ENCODE assay signal across 10 cellular contexts in the genomic region with DNA sequence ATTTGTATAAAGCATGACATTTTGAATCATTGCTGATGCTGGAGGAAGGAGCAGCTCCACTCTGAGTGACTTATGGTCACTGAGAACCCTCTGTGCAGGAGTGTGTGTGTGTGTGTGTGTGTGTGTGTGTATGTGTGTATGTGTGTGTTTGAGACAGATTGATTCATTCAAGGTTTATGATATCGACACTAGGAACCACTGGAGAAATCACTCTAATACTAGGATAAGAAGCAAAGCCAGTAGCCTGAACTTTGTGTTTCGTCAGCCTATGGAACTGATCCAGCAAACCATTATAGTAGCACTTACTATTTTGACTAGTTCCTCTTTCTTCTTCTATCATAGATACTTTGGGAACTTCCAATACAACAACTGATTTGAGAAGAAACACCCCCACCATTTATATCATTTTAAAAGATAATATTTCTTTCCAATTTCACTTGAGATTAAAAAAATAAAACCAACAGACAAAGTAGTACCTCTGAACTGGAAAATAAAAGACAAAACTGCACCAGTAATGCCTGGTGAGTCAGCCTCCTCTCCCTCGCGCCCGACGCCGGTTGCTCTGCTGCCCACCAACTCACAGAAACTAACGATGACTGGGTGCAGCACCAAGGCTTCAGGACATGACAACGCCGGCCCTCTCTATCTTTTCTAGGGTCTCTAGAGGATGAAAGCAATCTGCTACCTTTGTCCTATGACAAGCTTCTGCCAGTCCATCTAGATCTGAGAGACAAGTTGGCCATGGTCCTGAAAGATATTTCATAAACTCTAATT. TPM values are rescaled to one million over a fixed set of nuclear protein-coding genes. Genes with fewer than 3 reads are reported as not detected.
DNase-seq lines count a peak whose midpoint lies in the region; ATAC-seq lines count a peak whose summit lies in the region.
"Had no signal": no experiment of that assay in that cellular context is flagged by ENCODE, and none has a peak within 500 bp of the region (broad histone marks: within the 10 kb centered on the region; RNA-seq: fewer than 3 reads in every experiment).

No MANE protein-coding gene starts in this region.

- H3K9me3 ChIP-seq in CD8-positive, alpha-beta memory T cell (ENCODE audit: low read length), result no peaks in the 10 kb centered on the region

- no peaks in the 10 kb centered on the region for H3K9me3 Mint-ChIP-seq in CD8-positive, alpha-beta memory T cell
- peaks cover 0 to 3% of the 10 kb centered on the region in 2 donors for H3K9me3 Mint-ChIP-seq in activated T-cell treated with anti-CD3 and anti-CD28 coated beads, Interleukin-2, amount 50 U/mL, for 72 hours

- peaks cover 31 to 70% (median 44%) of the 10 kb centered on the region in 3 donors for H3K36me3 Mint-ChIP-seq in CD8-positive, alpha-beta memory T cell
- H3K36me3 Mint-ChIP-seq in activated T-cell treated with anti-CD3 and anti-CD28 coated beads, Interleukin-2, amount 50 U/mL, for 72 hours (ENCODE audit: insufficient read depth in 2 of 2), result peaks cover 28 to 51% of the 10 kb centered on the region in 2 donors

- no peaks in the 10 kb centered on the region for H3K27me3 Mint-ChIP-seq in CD8-positive, alpha-beta memory T cell
- no peaks in the 10 kb centered on the region for H3K27me3 Mint-ChIP-seq in activated T-cell treated with anti-CD3 and anti-CD28 coated beads, Interleukin-2, amount 50 U/mL, for 72 hours (ENCODE audit: low read depth)

- peak overlapping the region; percentile 61 to 97 (median 86) for H3K27ac Mint-ChIP-seq in CD8-positive, alpha-beta memory T cell
- H3K27ac Mint-ChIP-seq in activated T-cell treated with anti-CD3 and anti-CD28 coated beads, Interleukin-2, amount 50 U/mL, for 72 hours, result peak overlapping the region; percentile 99

- DNase-seq in CD8-positive, alpha-beta memory T cell, result no peak
- DNase-seq in SIG-M5 (lab: John Stamatoyannopoulos, UW) (peak; percentile 61), DMS79 treated with DMSO at 0.1 percent for 48 hours (lab: John Stamatoyannopoulos, UW) (no peak)
- DNase-seq in activated T-cell treated with anti-CD3 and anti-CD28 coated beads, Interleukin-2, amount 50 U/mL, for 72 hours, result peak; percentile 79 to 87
- DNase-seq in stimulated activated CD4-positive, alpha-beta T cell treated with anti-CD3 and anti-CD28 coated beads, Interleukin-12 subunit alpha, Interleukin-12 subunit beta, amount 100 ng/mL, for 48 hours (ENCODE audit: low read depth in 2 of 3, low spot score in 1 of 3), result peak; percentile 60 to 65 (median 61)
- DNase-seq: aorta had no signal

- H3K36me3 ChIP-seq in CD8-positive, alpha-beta memory T cell (ENCODE audit: insufficient read depth, low read length), result no peaks in the 10 kb centered on the region

- CTCF ChIA-PET in CD8-positive, alpha-beta memory T cell (lab: Charles Lee), result interaction anchor here (0.6 to 1.3 kb wide), 4 partner anchors 21 to 55 kb away, joined by 3 to 4 read pairs (median 3); a partner anchor contains a TSS

- peak; percentile 45 to 49 for ATAC-seq in activated T-cell treated with anti-CD3 and anti-CD28 coated beads, Interleukin-2, amount 50 U/mL, for 72 hours (replicated peaks in 1 of 2)
- ATAC-seq in HG03520 (IDR thresholded peaks at IDR 0.05; ENCODE audit: unreplicated experiment) (no peak), HG03439 (IDR thresholded peaks at IDR 0.05; ENCODE audit: unreplicated experiment) (no peak), HG03108 (IDR thresholded peaks at IDR 0.05; ENCODE audit: unreplicated experiment) (no peak)

- peak overlapping the region; percentile 1 for H3K27ac ChIP-seq in CD8-positive, alpha-beta memory T cell (ENCODE audit: low read depth, low read length)
- H3K27ac ChIP-seq: RWPE1 had no signal

- POLR2A ChIA-PET in CD8-positive, alpha-beta memory T cell (lab: Charles Lee), result interaction anchor here (0.6 to 1.4 kb wide), 2 partner anchors 53 to 118 kb away, joined by 3 read pairs; no protein-coding TSS in a partner anchor

- peak overlapping the region in 6 of 7 donors; percentile 51 to 78 (median 67) for H3K4me3 Mint-ChIP-seq in CD8-positive, alpha-beta memory T cell
- H3K4me3 Mint-ChIP-seq in activated T-cell treated with anti-CD3 and anti-CD28 coated beads, Interleukin-2, amount 50 U/mL, for 72 hours, result peak overlapping the region; percentile 83 to 92

- no peak overlapping the region for H3K4me3 ChIP-seq in CD8-positive, alpha-beta memory T cell (ENCODE audit: low read length)

- no peaks in the 10 kb centered on the region for H3K27me3 ChIP-seq in CD8-positive, alpha-beta memory T cell (ENCODE audit: insufficient read depth, low read length, poor library complexity, severe bottlenecking)

- peaks cover 98 to 100% (median 99%) of the 10 kb centered on the region in 3 donors for H3K4me1 Mint-ChIP-seq in CD8-positive, alpha-beta memory T cell
- H3K4me1 Mint-ChIP-seq in activated T-cell treated with anti-CD3 and anti-CD28 coated beads, Interleukin-2, amount 50 U/mL, for 72 hours (ENCODE audit: low read depth), result peaks cover 100% of the 10 kb centered on the region

- peaks cover 90% of the 10 kb centered on the region for H3K4me1 ChIP-seq in CD8-positive, alpha-beta memory T cell (ENCODE audit: insufficient read depth, low read length)

RNA-seq across cellular contexts. Expression of a gene that starts 20.9 kb away (rescaled TPM):
- total RNA-seq in CD8-positive, alpha-beta memory T cell, result 10 to 100 TPM; 74.0 to 75.0 TPM
- 48.5 TPM for polyA plus RNA-seq in CD8-positive, alpha-beta memory T cell
- 100 to 1,000 TPM in 1 of 2 donors, 10 to 100 TPM in 1; 81.4 to 134 TPM for total RNA-seq in activated T-cell treated with anti-CD3 and anti-CD28 coated beads, Interleukin-2, amount 50 U/mL, for 72 hours
- polyA plus RNA-seq: aorta had no signal

RNA-seq across cellular contexts. Expression of a gene that starts 46.6 kb away (rescaled TPM):
- total RNA-seq in CD8-positive, alpha-beta memory T cell, result 10 to 100 TPM; 25.1 to 27.6 TPM
- 58.1 TPM for polyA plus RNA-seq in CD8-positive, alpha-beta memory T cell
- total RNA-seq in activated T-cell treated with anti-CD3 and anti-CD28 coated beads, Interleukin-2, amount 50 U/mL, for 72 hours, result 10 to 100 TPM; 10.2 to 16.0 TPM

Comparison
In these comparisons a context has a peak if more than half of its experiments do, and no peak if none do; other contexts are left out.
1. DNase-seq: peak in SIG-M5 (single experiment), activated T-cell treated with anti-CD3 and anti-CD28 coated beads, Interleukin-2, amount 50 U/mL, for 72 hours (2 of 2) and stimulated activated CD4-positive, alpha-beta T cell treated with anti-CD3 and anti-CD28 coated beads, Interleukin-12 subunit alpha, Interleukin-12 subunit beta, amount 100 ng/mL, for 48 hours (3 of 3); none in CD8-positive, alpha-beta memory T cell (0 of 5) and DMS79 treated with DMSO at 0.1 percent for 48 hours (single experiment).
2. ATAC-seq: peak in activated T-cell treated with anti-CD3 and anti-CD28 coated beads, Interleukin-2, amount 50 U/mL, for 72 hours (2 of 2); none in HG03520 (single experiment), HG03439 (single experiment) and HG03108 (single experiment).